Comparison of ENCODE assay signal across 16 cellular contexts in the genomic region with DNA sequence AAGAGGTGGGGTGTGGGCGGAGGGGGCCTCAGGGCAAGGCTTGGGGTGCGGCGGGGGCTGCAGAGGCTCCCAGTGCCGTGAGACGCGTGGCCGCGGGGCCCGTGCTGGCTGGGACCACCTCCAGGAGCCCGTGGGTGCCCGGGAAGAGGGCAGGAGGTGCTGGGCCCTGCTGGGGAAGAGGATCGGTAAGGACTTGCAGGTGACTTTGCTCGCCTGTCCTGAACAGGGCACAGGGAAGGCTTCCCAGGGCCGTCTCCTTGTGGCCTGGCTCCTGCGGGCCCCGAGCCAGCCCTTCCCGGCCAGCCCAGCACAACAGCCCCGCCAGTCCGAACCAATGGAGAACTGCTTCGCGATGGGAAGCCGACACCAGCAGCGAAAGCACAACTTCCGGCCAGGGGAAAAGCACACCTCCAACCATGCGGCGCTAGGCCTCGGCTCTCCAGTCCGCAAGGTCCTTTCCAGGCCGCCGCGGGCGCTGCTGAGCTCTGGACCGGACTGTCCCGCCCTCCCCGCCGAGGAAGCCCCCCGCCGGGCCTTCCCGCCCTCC. TPM values are rescaled to one million over a fixed set of nuclear protein-coding genes. Genes with fewer than 3 reads are reported as not detected.
DNase-seq lines count a peak whose midpoint lies in the region; ATAC-seq and TF ChIP-seq lines count a peak whose summit lies in the region.
"Had no signal": no experiment of that assay in that cellular context is flagged by ENCODE, and none has a peak within 500 bp of the region (broad histone marks: within the 10 kb centered on the region; RNA-seq: fewer than 3 reads in every experiment).

No MANE protein-coding gene starts in this region.

- H3K4me1 ChIP-seq in breast epithelium (no peaks in the 10 kb centered on the region), mesenchymal stem cell (ENCODE audit: control insufficient read depth, insufficient read depth, low read depth, low read length) (peaks cover 16% of the 10 kb centered on the region)
- H3K4me1 ChIP-seq: BE2C had no signal

- H3K27me3 ChIP-seq in breast epithelium (peaks cover 0 to 17% of the 10 kb centered on the region in 2 donors), mesenchymal stem cell (ENCODE audit: control insufficient read depth in 1 of 2, insufficient read depth in 1 of 2, low read length in 2 of 2) (no peaks in the 10 kb centered on the region)
- H3K27me3 ChIP-seq: BE2C had no signal

- H3K4me3 Mint-ChIP-seq in MCF 10A (ENCODE audit: unreplicated experiment) (no peak overlapping the region), WTC11 (no peak overlapping the region)
- H3K4me3 Mint-ChIP-seq: CD4-positive, alpha-beta memory T cell had no signal

- no peak overlapping the region for H3K4me3 ChIP-seq in breast epithelium
- H3K4me3 ChIP-seq in mesenchymal stem cell (ENCODE audit: insufficient read depth in 1 of 2, low read depth in 1 of 2, low read length in 2 of 2) = no peak overlapping the region
- H3K4me3 ChIP-seq: GM12878 had no signal

- H3K9me3 ChIP-seq in breast epithelium = peaks cover 0 to 14% of the 10 kb centered on the region in 2 donors
- H3K9me3 ChIP-seq in mesenchymal stem cell (ENCODE audit: control insufficient read depth, low read length) = peaks cover 2% of the 10 kb centered on the region
- H3K9me3 ChIP-seq: BE2C had no signal

- no peak for TF ChIP-seq POLR2A in breast epithelium (IDR thresholded peaks at IDR 0.05)

- DNase-seq in breast epithelium (ENCODE audit: low spot score in 2 of 2) (no peak), MCF 10A (ENCODE audit: unreplicated experiment) (no peak), WTC11 (ENCODE audit: low spot score) (peak; percentile 35), mesenchymal stem cell (no peak), T-helper 1 cell (no peak)
- DNase-seq in activated effector memory CD4-positive, alpha-beta T cell treated with anti-CD3 and anti-CD28 coated beads, Interleukin-2, amount 50 U/mL, for 16 hours = no peak
- DNase-seq: BE2C; CD4-positive, alpha-beta memory T cell; DMS79; NCI-H2107; NCI-H345 had no signal

- peak overlapping the region; percentile 71 to 86 for H3K27ac ChIP-seq in breast epithelium
- H3K27ac ChIP-seq in mesenchymal stem cell (ENCODE audit: low read length, poor library complexity, severe bottlenecking) = no peak overlapping the region

- no peak overlapping the region for H2AFZ ChIP-seq in mesenchymal stem cell (ENCODE audit: low read depth, low read length)

- peak overlapping the region in 1 of 2 experiments; percentile 28 for H3K18ac ChIP-seq in mesenchymal stem cell (ENCODE audit: low read depth in 1 of 2, low read length in 2 of 2)

- H4K91ac ChIP-seq in mesenchymal stem cell (ENCODE audit: low read length) = no peak overlapping the region

- no peak overlapping the region for H3K23ac ChIP-seq in mesenchymal stem cell (ENCODE audit: low read length in 2 of 2)

- H3K14ac ChIP-seq in mesenchymal stem cell (ENCODE audit: low read length in 2 of 2) = no peak overlapping the region

- no peak overlapping the region for H4K8ac ChIP-seq in mesenchymal stem cell (ENCODE audit: low read length)

- peak overlapping the region; percentile 27 for H2BK120ac ChIP-seq in mesenchymal stem cell (ENCODE audit: low read depth, low read length)

- POLR2A ChIA-PET in MCF 10A (lab: Yijun Ruan, JAX) = interaction anchor here (0.7 kb wide), 1 partner anchor 321 kb away, joined by 3 read pairs; no protein-coding TSS in a partner anchor
- POLR2A ChIA-PET in WTC11 (lab: Charles Lee) = no interaction called here

- H2BK5ac ChIP-seq in mesenchymal stem cell (ENCODE audit: low read depth, low read length, poor library complexity, severe bottlenecking) = no peak overlapping the region

- H3K27ac Mint-ChIP-seq in MCF 10A (ENCODE audit: low read depth, unreplicated experiment) = no peak overlapping the region
- no peak overlapping the region for H3K27ac Mint-ChIP-seq in WTC11

- WGBS in mesenchymal stem cell = 97% methylated on average over 23 of the region's 39 CpGs

- H2AK5ac ChIP-seq in mesenchymal stem cell (ENCODE audit: low read length, severe bottlenecking) = peak overlapping the region; percentile 89

- BruUV-seq in MCF 10A (replicated peaks; lab: Mats Ljungman, UMichigan) = no TSS peak

- intact Hi-C loops in breast epithelium (cut with DNase I; ENCODE audit: low total_unique reads) (no loop called here), MCF 10A (cut with micrococcal nuclease) (loop anchor here (2.0 kb wide), 1 partner anchor 131 kb away; a partner anchor contains a TSS)

- H3K9ac ChIP-seq in mesenchymal stem cell (ENCODE audit: low read length) = no peak overlapping the region

- no peaks in the 10 kb centered on the region for H3K36me3 Mint-ChIP-seq in MCF 10A (ENCODE audit: insufficient read depth, unreplicated experiment)
- H3K36me3 Mint-ChIP-seq in WTC11 = peaks cover 8% of the 10 kb centered on the region
- H3K36me3 Mint-ChIP-seq: CD4-positive, alpha-beta memory T cell had no signal

- no peaks in the 10 kb centered on the region for H3K9me3 Mint-ChIP-seq in MCF 10A (ENCODE audit: unreplicated experiment)
- H3K9me3 Mint-ChIP-seq in WTC11 = peaks cover 26% of the 10 kb centered on the region

- peak; percentile 73 for ATAC-seq in WTC11
- ATAC-seq in GM19455 (IDR thresholded peaks at IDR 0.05; ENCODE audit: unreplicated experiment) = no peak

- peak overlapping the region in 1 of 2 experiments; percentile 42 for H2BK12ac ChIP-seq in mesenchymal stem cell (ENCODE audit: low read length in 2 of 2)

- H3K36me3 ChIP-seq in breast epithelium (no peaks in the 10 kb centered on the region), mesenchymal stem cell (ENCODE audit: control insufficient read depth in 1 of 2, insufficient read depth in 2 of 2, low read depth in 1 of 2, low read length in 2 of 2) (no peaks in the 10 kb centered on the region)
- H3K36me3 ChIP-seq: BE2C had no signal

- H3K27me3 Mint-ChIP-seq in MCF 10A (ENCODE audit: insufficient read depth, unreplicated experiment) (no peaks in the 10 kb centered on the region), WTC11 (ENCODE audit: low read depth) (no peaks in the 10 kb centered on the region; the same call in 1 of the 2 replicates)

- no peaks in the 10 kb centered on the region for H3K79me1 ChIP-seq in mesenchymal stem cell (replicated peaks; ENCODE audit: low read length, poor library complexity, severe bottlenecking)

- peak overlapping the region in 1 of 2 experiments; percentile 53 for H3K4ac ChIP-seq in mesenchymal stem cell (ENCODE audit: low read depth in 1 of 2, low read length in 2 of 2)

- peak overlapping the region; percentile 33 for H2BK15ac ChIP-seq in mesenchymal stem cell (ENCODE audit: low read depth, poor library complexity, severe bottlenecking)

- H3K4me2 ChIP-seq in mesenchymal stem cell (ENCODE audit: low read length, poor library complexity, severe bottlenecking) = no peak overlapping the region

- H3K4me1 Mint-ChIP-seq in MCF 10A (ENCODE audit: insufficient read depth, unreplicated experiment) = no peaks in the 10 kb centered on the region
- no peaks in the 10 kb centered on the region for H3K4me1 Mint-ChIP-seq in WTC11

- CTCF ChIA-PET in MCF 10A (lab: Yijun Ruan, JAX) = no interaction called here
- CTCF ChIA-PET in WTC11 (lab: Charles Lee) = interaction anchor here (1.3 to 1.5 kb wide), 2 partner anchors 15 kb away, joined by 5 read pairs; no protein-coding TSS in a partner anchor

- no peak for TF ChIP-seq CTCF in breast epithelium (IDR thresholded peaks at IDR 0.05)
- TF ChIP-seq CTCF in MCF 10A (IDR thresholded peaks at IDR 0.05; ENCODE audit: unreplicated experiment) = no peak
- no peak for TF ChIP-seq CTCF in WTC11 (IDR thresholded peaks at IDR 0.05)

TF ChIP-seq in WTC11, 78 proteins besides CTCF, POLR2A, EP300 and RAD21 (continues in another document):
- TF ChIP-seq, protein P1, sequence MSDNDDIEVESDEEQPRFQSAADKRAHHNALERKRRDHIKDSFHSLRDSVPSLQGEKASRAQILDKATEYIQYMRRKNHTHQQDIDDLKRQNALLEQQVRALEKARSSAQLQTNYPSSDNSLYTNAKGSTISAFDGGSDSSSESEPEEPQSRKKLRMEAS (CRISPR knock-in tag; IDR thresholded peaks at IDR 0.05) = no peak
- TF ChIP-seq ZNF121 (CRISPR knock-in tag; IDR thresholded peaks at IDR 0.05) (no peak), FOXJ3 (CRISPR knock-in tag; IDR thresholded peaks at IDR 0.05; ENCODE audit: borderline replicate concordance) (no peak), ATF1 (CRISPR knock-in tag; IDR thresholded peaks at IDR 0.05) (no peak)
- TF ChIP-seq, protein P2, sequence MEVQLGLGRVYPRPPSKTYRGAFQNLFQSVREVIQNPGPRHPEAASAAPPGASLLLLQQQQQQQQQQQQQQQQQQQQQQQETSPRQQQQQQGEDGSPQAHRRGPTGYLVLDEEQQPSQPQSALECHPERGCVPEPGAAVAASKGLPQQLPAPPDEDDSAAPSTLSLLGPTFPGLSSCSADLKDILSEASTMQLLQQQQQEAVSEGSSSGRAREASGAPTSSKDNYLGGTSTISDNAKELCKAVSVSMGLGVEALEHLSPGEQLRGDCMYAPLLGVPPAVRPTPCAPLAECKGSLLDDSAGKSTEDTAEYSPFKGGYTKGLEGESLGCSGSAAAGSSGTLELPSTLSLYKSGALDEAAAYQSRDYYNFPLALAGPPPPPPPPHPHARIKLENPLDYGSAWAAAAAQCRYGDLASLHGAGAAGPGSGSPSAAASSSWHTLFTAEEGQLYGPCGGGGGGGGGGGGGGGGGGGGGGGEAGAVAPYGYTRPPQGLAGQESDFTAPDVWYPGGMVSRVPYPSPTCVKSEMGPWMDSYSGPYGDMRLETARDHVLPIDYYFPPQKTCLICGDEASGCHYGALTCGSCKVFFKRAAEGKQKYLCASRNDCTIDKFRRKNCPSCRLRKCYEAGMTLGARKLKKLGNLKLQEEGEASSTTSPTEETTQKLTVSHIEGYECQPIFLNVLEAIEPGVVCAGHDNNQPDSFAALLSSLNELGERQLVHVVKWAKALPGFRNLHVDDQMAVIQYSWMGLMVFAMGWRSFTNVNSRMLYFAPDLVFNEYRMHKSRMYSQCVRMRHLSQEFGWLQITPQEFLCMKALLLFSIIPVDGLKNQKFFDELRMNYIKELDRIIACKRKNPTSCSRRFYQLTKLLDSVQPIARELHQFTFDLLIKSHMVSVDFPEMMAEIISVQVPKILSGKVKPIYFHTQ (CRISPR knock-in tag; IDR thresholded peaks at IDR 0.05) = no peak
- TF ChIP-seq, protein P3, sequence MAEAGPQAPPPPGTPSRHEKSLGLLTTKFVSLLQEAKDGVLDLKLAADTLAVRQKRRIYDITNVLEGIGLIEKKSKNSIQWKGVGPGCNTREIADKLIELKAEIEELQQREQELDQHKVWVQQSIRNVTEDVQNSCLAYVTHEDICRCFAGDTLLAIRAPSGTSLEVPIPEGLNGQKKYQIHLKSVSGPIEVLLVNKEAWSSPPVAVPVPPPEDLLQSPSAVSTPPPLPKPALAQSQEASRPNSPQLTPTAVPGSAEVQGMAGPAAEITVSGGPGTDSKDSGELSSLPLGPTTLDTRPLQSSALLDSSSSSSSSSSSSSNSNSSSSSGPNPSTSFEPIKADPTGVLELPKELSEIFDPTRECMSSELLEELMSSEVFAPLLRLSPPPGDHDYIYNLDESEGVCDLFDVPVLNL (CRISPR knock-in tag; IDR thresholded peaks at IDR 0.05; ENCODE audit: borderline replicate concordance, low read depth) = no peak

RNA-seq across cellular contexts. Expression of a gene that starts 32.3 kb away (rescaled TPM):
- total RNA-seq in breast epithelium (10 to 100 TPM in 2 of 3 donors, 1 to 10 TPM in 1; 9.1 to 25.2 (median 13.0) TPM), MCF 10A (2022) (not detected in 2 replicates), WTC11 (2021) (1.6 to 2.2 TPM (median 2.2 TPM) in 3 replicates)
- polyA plus RNA-seq in mesenchymal stem cell (2013, experiment 1 of 2) = 0.01 TPM
- 0.03 TPM for polyA plus RNA-seq in mesenchymal stem cell (2013, experiment 2 of 2)
- total RNA-seq: G401, HT-29 had no signal
- polyA plus RNA-seq: AG04450 had no signal
